In genomic region chr5:176536132-176536901, GRCh38 we compare ENCODE assay signal across 8 cellular contexts. TPM values are rescaled to one million over a fixed set of nuclear protein-coding genes. Genes with fewer than 3 reads are reported as not detected.
DNase-seq lines count a peak whose midpoint lies in the region; TF ChIP-seq lines count a peak whose summit lies in the region.

No MANE protein-coding gene starts in this region.

- H3K4me3 ChIP-seq in HUES48 (ENCODE audit: low read depth, low read length) (peak overlapping the region; percentile 97), SJSA1 (peak overlapping the region; percentile 52), suprapubic skin (peak overlapping the region; percentile 76)

- no peak for TF ChIP-seq EP300 in suprapubic skin (IDR thresholded peaks at IDR 0.05)

- H3K9me3 ChIP-seq in HUES48 (ENCODE audit: control insufficient read depth, insufficient read depth, low read length): no peaks in the 10 kb centered on the region
- no peaks in the 10 kb centered on the region for H3K9me3 ChIP-seq in SJSA1 (replicated peaks)
- H3K9me3 ChIP-seq in suprapubic skin: no peaks in the 10 kb centered on the region

- TF ChIP-seq CTCF in suprapubic skin (IDR thresholded peaks at IDR 0.05): no peak

- H3K27me3 ChIP-seq in HUES48 (ENCODE audit: control insufficient read depth, insufficient read depth, low read length) (no peaks in the 10 kb centered on the region), SJSA1 (replicated peaks) (no peaks in the 10 kb centered on the region), suprapubic skin (no peaks in the 10 kb centered on the region)

- peak overlapping the region; percentile 99 for H3K9ac ChIP-seq in HUES48 (ENCODE audit: low read depth, low read length)

- 2% methylated on average over 11 of the region's 43 CpGs for WGBS in suprapubic skin

- peaks cover 38% of the 10 kb centered on the region for H3K36me3 ChIP-seq in HUES48 (ENCODE audit: control insufficient read depth, insufficient read depth, low read length)
- H3K36me3 ChIP-seq in SJSA1: peaks cover 7% of the 10 kb centered on the region
- H3K36me3 ChIP-seq in suprapubic skin: peaks cover 9% of the 10 kb centered on the region

- H3K27ac ChIP-seq in HUES48 (ENCODE audit: low read depth, low read length) (peak overlapping the region; percentile 100), SJSA1 (peak overlapping the region; percentile 80), suprapubic skin (peak overlapping the region; percentile 95)

- H3K4me1 ChIP-seq in HUES48 (ENCODE audit: control insufficient read depth, insufficient read depth, low read length) (peaks cover 35% of the 10 kb centered on the region), SJSA1 (replicated peaks) (peaks cover 47% of the 10 kb centered on the region), suprapubic skin (peaks cover 71% of the 10 kb centered on the region)

- no peak for TF ChIP-seq POLR2A in suprapubic skin (IDR thresholded peaks at IDR 0.05)

- peak; percentile 39 to 53 for DNase-seq in NCI-H187 (lab: John Stamatoyannopoulos, UW)
- DNase-seq in NCI-H187 treated with DMSO at 0.1 percent for 48 hours (lab: John Stamatoyannopoulos, UW): no peak
- DNase-seq in SJSA1 (ENCODE audit: low read depth in 1 of 2, low spot score in 2 of 2): peak; percentile 86 to 91
- DNase-seq in activated naive CD4-positive, alpha-beta T cell treated with anti-CD3 and anti-CD28 coated beads, Interleukin-2, amount 50 U/mL, for 16 hours: peak; percentile 81
- DNase-seq in globus pallidus (ENCODE audit: low spot score): peak; percentile 82
- DNase-seq in non-pigmented ciliary epithelial cell (ENCODE audit: low read depth): peak; percentile 24
- DNase-seq in suprapubic skin (ENCODE audit: low spot score in 2 of 2): peak; percentile 93 to 94

RNA-seq across cellular contexts. Expression of gene RNF44, which starts 0.9 kb away (rescaled TPM):
- 5.0 and 5.6 TPM in 2 replicates for total RNA-seq in SJSA1 (2014; rRNA removed; shearing (Covaris generic))
- 10 to 100 TPM; 36.9 to 65.9 (median 46.3) TPM for total RNA-seq in suprapubic skin

RNA-seq across cellular contexts. Expression of gene CDHR2, which starts 12.8 kb away (rescaled TPM):
- total RNA-seq in SJSA1 (2014; rRNA removed; shearing (Covaris generic)): not detected in 2 replicates
- total RNA-seq in suprapubic skin: under 1 TPM in 2 of 4 donors, not detected in 2; 0.10 to 0.23 TPM
